16 cellular contexts compared by ENCODE assay signal in the genomic region with DNA sequence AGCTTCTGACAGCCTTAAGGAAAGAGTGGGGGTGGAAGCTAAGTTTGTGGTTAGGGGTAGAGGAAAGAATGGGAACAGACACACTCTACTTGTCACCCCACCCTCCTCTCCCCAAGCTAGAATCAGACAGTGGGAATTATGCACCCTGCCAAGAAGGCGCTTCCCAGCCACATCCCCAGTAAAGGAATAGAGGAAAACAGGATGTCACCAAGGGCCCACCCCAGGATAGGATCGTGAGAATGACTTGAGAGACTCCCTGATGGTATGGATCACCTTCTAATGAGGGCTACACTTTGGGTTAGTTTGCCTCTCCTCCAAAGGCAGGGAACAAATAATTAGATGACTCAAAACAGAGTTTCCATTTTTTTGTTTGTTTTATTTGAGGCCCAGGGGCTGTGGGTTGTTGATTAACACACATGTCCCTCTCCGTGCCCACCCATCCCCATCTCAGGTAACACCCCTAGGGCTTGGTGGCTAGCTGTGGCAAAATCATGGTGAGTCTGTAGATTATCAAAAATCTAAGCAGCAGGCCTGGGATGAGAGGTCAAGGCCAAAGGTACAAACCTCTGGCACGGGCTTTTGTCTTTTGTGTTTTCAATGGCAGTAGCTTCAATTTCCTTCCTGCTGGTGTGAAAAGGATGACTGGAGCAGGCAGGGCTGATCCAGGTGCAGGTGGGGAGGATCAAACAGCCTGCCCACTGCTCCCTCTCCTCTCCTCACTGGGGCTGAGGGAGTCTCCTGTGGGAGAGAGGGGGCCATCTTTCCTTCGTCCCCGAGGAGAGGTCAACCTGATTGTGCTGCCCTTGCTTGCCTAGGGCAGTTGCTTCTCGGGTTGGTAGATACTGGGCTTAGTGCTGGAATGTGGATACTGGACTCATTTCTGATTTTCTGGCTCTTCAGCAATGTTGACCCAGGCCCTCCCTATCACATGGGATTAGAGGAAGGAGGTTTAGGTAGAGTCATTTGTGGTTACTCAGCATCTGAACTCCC. TPM values are rescaled to one million over a fixed set of nuclear protein-coding genes. Genes with fewer than 3 reads are reported as not detected.
DNase-seq lines count a peak whose midpoint lies in the region; ATAC-seq and TF ChIP-seq lines count a peak whose summit lies in the region.
"Had no signal": no experiment of that assay in that cellular context is flagged by ENCODE, and none has a peak within 500 bp of the region (broad histone marks: within the 10 kb centered on the region; RNA-seq: fewer than 3 reads in every experiment).

No MANE protein-coding gene starts in this region.

- no peaks in the 10 kb centered on the region for H3K36me3 Mint-ChIP-seq in CD4-positive, CD25-positive, alpha-beta regulatory T cell
- no peaks in the 10 kb centered on the region for H3K36me3 Mint-ChIP-seq in nephron (ENCODE audit: low read depth)

- no peaks in the 10 kb centered on the region for H3K27me3 ChIP-seq in CD4-positive, CD25-positive, alpha-beta regulatory T cell (ENCODE audit: control insufficient read depth, insufficient read depth, low read length)
- H3K27me3 ChIP-seq: sigmoid colon had no signal

- no peak overlapping the region for H3K4me3 Mint-ChIP-seq in CD4-positive, CD25-positive, alpha-beta regulatory T cell
- peak overlapping the region in 1 of 3 experiments; percentile 35 for H3K4me3 Mint-ChIP-seq in nephron

- H3K9me3 Mint-ChIP-seq in CD4-positive, CD25-positive, alpha-beta regulatory T cell: no peaks in the 10 kb centered on the region
- peaks cover 2% of the 10 kb centered on the region for H3K9me3 Mint-ChIP-seq in nephron

- peak overlapping the region in 2 of 3 donors; percentile 58 to 71 for H3K27ac Mint-ChIP-seq in CD4-positive, CD25-positive, alpha-beta regulatory T cell
- H3K27ac Mint-ChIP-seq in nephron: peak overlapping the region; percentile 86 to 96 (median 95)

- ATAC-seq in CD4-positive, CD25-positive, alpha-beta regulatory T cell (ENCODE audit: low read depth in 2 of 2): no peak
- ATAC-seq in GM18502 (IDR thresholded peaks at IDR 0.05; ENCODE audit: poor library complexity, unreplicated experiment): no peak

- no peaks in the 10 kb centered on the region for H3K9me3 ChIP-seq in CD4-positive, CD25-positive, alpha-beta regulatory T cell (ENCODE audit: control insufficient read depth in 2 of 2, low read length in 2 of 2)
- H3K9me3 ChIP-seq in HEK293 (ENCODE audit: control insufficient read depth, insufficient read depth, low read depth, low read length): no peaks in the 10 kb centered on the region
- H3K9me3 ChIP-seq: sigmoid colon had no signal

- H3K4me1 ChIP-seq in CD4-positive, CD25-positive, alpha-beta regulatory T cell (ENCODE audit: control insufficient read depth, insufficient read depth, low read length, poor library complexity, severe bottlenecking): peaks cover 79% of the 10 kb centered on the region
- H3K4me1 ChIP-seq in HEK293 (ENCODE audit: control insufficient read depth, insufficient read depth, low read length): peaks cover 40% of the 10 kb centered on the region

- H3K27me3 Mint-ChIP-seq in CD4-positive, CD25-positive, alpha-beta regulatory T cell: no peaks in the 10 kb centered on the region
- H3K27me3 Mint-ChIP-seq in nephron (ENCODE audit: low read depth): no peaks in the 10 kb centered on the region

- peaks cover 17 to 99% (median 56%) of the 10 kb centered on the region in 4 donors for H3K4me1 Mint-ChIP-seq in CD4-positive, CD25-positive, alpha-beta regulatory T cell
- peaks cover 80% of the 10 kb centered on the region for H3K4me1 Mint-ChIP-seq in nephron

- H3K4me3 ChIP-seq in CD4-positive, CD25-positive, alpha-beta regulatory T cell (ENCODE audit: low read depth, low read length): no peak overlapping the region
- no peak overlapping the region for H3K4me3 ChIP-seq in HEK293 (ENCODE audit: low read depth, low read length)
- H3K4me3 ChIP-seq: sigmoid colon had no signal

- no peak for DNase-seq in CD4-positive, CD25-positive, alpha-beta regulatory T cell
- DNase-seq in astrocyte of the hippocampus (ENCODE audit: low read depth, low spot score) (peak; percentile 33), NAMALWA (ENCODE audit: low spot score) (no peak), DMS 273 treated with DMSO at 0.1 percent for 48 hours (lab: John Stamatoyannopoulos, UW) (no peak)
- DNase-seq in stimulated activated CD4-positive, alpha-beta T cell treated with anti-CD3 and anti-CD28 coated beads, Interleukin-15, amount 100 ng/mL, for 24 hours: no peak
- DNase-seq: activated CD8-positive, alpha-beta memory T cell treated with anti-CD3 and anti-CD28 coated beads, Interleukin-2, amount 50 U/mL, for 4 hours; amygdala; foreskin fibroblast; NCI-H1417; NCI-H774; Right ventricle myocardium superior; sigmoid colon had no signal

- POLR2A ChIA-PET in HEK293 (lab: Yijun Ruan, JAX): interaction anchor here (0.7 kb wide), 2 partner anchors 203 to 224 kb away, joined by 5 to 10 read pairs; a partner anchor contains a TSS

- CTCF ChIA-PET in HEK293 (lab: Yijun Ruan, JAX): interaction anchor here (0.6 to 2.2 kb wide), 9 partner anchors 18 to 192 kb away, joined by 3 to 6 read pairs (median 3); no protein-coding TSS in a partner anchor

- TF ChIP-seq CTCF in HEK293 (tag by site-specific recombination; IDR thresholded peaks at IDR 0.05) (no peak), nephron (IDR thresholded peaks at IDR 0.05; ENCODE audit: unreplicated experiment in 3 of 3) (no peak)

- no peaks in the 10 kb centered on the region for H3K36me3 ChIP-seq in CD4-positive, CD25-positive, alpha-beta regulatory T cell (ENCODE audit: control insufficient read depth, insufficient read depth, low read length)
- no peaks in the 10 kb centered on the region for H3K36me3 ChIP-seq in HEK293 (ENCODE audit: control insufficient read depth in 2 of 2, insufficient read depth in 1 of 2, low read length in 2 of 2)
- H3K36me3 ChIP-seq: sigmoid colon had no signal

- no peak overlapping the region for H3K27ac ChIP-seq in CD4-positive, CD25-positive, alpha-beta regulatory T cell (ENCODE audit: insufficient read depth, low read length, poor library complexity, severe bottlenecking)
- H3K27ac ChIP-seq in HEK293 (ENCODE audit: extremely low read depth, low read depth, low read length): peak overlapping the region; percentile 31
- H3K27ac ChIP-seq: C4-2B had no signal

TF ChIP-seq in HEK293, 187 proteins besides CTCF, POLR2A, EP300 and RAD21 (continues in another document):
- TF ChIP-seq, protein P1, sequence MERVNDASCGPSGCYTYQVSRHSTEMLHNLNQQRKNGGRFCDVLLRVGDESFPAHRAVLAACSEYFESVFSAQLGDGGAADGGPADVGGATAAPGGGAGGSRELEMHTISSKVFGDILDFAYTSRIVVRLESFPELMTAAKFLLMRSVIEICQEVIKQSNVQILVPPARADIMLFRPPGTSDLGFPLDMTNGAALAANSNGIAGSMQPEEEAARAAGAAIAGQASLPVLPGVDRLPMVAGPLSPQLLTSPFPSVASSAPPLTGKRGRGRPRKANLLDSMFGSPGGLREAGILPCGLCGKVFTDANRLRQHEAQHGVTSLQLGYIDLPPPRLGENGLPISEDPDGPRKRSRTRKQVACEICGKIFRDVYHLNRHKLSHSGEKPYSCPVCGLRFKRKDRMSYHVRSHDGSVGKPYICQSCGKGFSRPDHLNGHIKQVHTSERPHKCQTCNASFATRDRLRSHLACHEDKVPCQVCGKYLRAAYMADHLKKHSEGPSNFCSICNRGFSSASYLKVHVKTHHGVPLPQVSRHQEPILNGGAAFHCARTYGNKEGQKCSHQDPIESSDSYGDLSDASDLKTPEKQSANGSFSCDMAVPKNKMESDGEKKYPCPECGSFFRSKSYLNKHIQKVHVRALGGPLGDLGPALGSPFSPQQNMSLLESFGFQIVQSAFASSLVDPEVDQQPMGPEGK (tag by site-specific recombination; IDR thresholded peaks at IDR 0.05): no peak
- TF ChIP-seq, protein P2, sequence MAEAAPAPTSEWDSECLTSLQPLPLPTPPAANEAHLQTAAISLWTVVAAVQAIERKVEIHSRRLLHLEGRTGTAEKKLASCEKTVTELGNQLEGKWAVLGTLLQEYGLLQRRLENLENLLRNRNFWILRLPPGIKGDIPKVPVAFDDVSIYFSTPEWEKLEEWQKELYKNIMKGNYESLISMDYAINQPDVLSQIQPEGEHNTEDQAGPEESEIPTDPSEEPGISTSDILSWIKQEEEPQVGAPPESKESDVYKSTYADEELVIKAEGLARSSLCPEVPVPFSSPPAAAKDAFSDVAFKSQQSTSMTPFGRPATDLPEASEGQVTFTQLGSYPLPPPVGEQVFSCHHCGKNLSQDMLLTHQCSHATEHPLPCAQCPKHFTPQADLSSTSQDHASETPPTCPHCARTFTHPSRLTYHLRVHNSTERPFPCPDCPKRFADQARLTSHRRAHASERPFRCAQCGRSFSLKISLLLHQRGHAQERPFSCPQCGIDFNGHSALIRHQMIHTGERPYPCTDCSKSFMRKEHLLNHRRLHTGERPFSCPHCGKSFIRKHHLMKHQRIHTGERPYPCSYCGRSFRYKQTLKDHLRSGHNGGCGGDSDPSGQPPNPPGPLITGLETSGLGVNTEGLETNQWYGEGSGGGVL (tag by site-specific recombination; IDR thresholded peaks at IDR 0.05): peak; percentile 34; the same call in 1 of the 2 replicates
- TF ChIP-seq, protein P3, sequence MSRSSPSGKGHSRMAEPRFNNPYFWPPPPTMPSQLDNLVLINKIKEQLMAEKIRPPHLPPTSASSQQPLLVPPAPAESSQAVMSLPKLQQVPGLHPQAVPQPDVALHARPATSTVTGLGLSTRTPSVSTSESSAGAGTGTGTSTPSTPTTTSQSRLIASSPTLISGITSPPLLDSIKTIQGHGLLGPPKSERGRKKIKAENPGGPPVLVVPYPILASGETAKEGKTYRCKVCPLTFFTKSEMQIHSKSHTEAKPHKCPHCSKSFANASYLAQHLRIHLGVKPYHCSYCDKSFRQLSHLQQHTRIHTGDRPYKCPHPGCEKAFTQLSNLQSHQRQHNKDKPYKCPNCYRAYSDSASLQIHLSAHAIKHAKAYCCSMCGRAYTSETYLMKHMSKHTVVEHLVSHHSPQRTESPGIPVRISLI (tag by site-specific recombination; IDR thresholded peaks at IDR 0.05): no peak
- TF ChIP-seq KLF7 (tag by site-specific recombination; IDR thresholded peaks at IDR 0.05; ENCODE audit: borderline replicate concordance) (no peak), ZNF768 (tag by site-specific recombination; IDR thresholded peaks at IDR 0.05) (no peak), GLIS2 (tag by site-specific recombination; IDR thresholded peaks at IDR 0.05) (no peak), ZEB2 (tag by site-specific recombination; IDR thresholded peaks at IDR 0.05) (no peak)
- TF ChIP-seq, protein P4, sequence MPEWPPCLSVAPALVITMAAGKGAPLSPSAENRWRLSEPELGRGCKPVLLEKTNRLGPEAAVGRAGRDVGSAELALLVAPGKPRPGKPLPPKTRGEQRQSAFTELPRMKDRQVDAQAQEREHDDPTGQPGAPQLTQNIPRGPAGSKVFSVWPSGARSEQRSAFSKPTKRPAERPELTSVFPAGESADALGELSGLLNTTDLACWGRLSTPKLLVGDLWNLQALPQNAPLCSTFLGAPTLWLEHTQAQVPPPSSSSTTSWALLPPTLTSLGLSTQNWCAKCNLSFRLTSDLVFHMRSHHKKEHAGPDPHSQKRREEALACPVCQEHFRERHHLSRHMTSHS (tag by site-specific recombination; IDR thresholded peaks at IDR 0.05): no peak

RNA-seq across cellular contexts. Expression of a gene that starts 32.0 kb away (rescaled TPM):
- 293 TPM for total RNA-seq in CD4-positive, CD25-positive, alpha-beta regulatory T cell
- polyA plus RNA-seq in CD4-positive, CD25-positive, alpha-beta regulatory T cell: 10 to 100 TPM; 83.7 to 92.7 (median 89.7) TPM
